8 cellular contexts compared by ENCODE assay signal in genomic region chr11:67468056-67468455, GRCh38. TPM values are rescaled to one million over a fixed set of nuclear protein-coding genes. Genes with fewer than 3 reads are reported as not detected.
DNase-seq lines count a peak whose midpoint lies in the region; ATAC-seq and TF ChIP-seq lines count a peak whose summit lies in the region.

No MANE protein-coding gene starts in this region.

- H3K9me3 Mint-ChIP-seq in activated CD8-positive, alpha-beta memory T cell treated with anti-CD3 and anti-CD28 coated beads, Interleukin-2, amount 10 ng/mL, durations not matched to agents 7 days and 5 days (ENCODE audit: low read depth), result no peaks in the 10 kb centered on the region

- no peak for DNase-seq in activated CD8-positive, alpha-beta memory T cell treated with anti-CD3 and anti-CD28 coated beads, Interleukin-2, amount 10 ng/mL, durations not matched to agents 7 days and 5 days
- no peak for DNase-seq in activated CD8-positive, alpha-beta memory T cell treated with anti-CD3 and anti-CD28 coated beads for 24 hours
- no peak for DNase-seq in fibroblast of pulmonary artery (ENCODE audit: low read depth)
- DNase-seq in posterior cingulate gyrus, result peak in 8 of 10 donors; percentile 41 to 91 (median 62)
- no peak for DNase-seq in amniotic stem cell (lab: John Stamatoyannopoulos, UW)

- CTCF ChIA-PET in activated CD8-positive, alpha-beta memory T cell treated with anti-CD3 and anti-CD28 coated beads, Interleukin-2, amount 10 ng/mL, durations not matched to agents 7 days and 5 days (lab: Charles Lee), result interaction anchor here (0.9 to 3.3 kb wide), 15 partner anchors 10 to 111 kb away, joined by 3 to 21 read pairs (median 6); partner anchors contain the start of genes AIP, CDK2AP2, CORO1B and PPP1CA

- ATAC-seq in activated CD8-positive, alpha-beta memory T cell treated with anti-CD3 and anti-CD28 coated beads, Interleukin-2, amount 10 ng/mL, durations not matched to agents 7 days and 5 days, result no peak
- ATAC-seq in GM18505 (IDR thresholded peaks at IDR 0.05; ENCODE audit: unreplicated experiment) (no peak), GM21576 (IDR thresholded peaks at IDR 0.05; ENCODE audit: unreplicated experiment) (no peak)

- peak overlapping the region; percentile 79 for H3K27ac Mint-ChIP-seq in activated CD8-positive, alpha-beta memory T cell treated with anti-CD3 and anti-CD28 coated beads, Interleukin-2, amount 10 ng/mL, durations not matched to agents 7 days and 5 days

- no peak for TF ChIP-seq CTCF in WI38 (IDR thresholded peaks at IDR 0.05; ENCODE audit: low read depth, low read length)
- TF ChIP-seq CTCF in fibroblast of pulmonary artery (IDR thresholded peaks at IDR 0.05; ENCODE audit: low read length, missing control alignments), result no peak

- intact Hi-C loops in posterior cingulate gyrus (cut with DNase I), result loop anchor here (1.0 to 2.0 kb wide), 2 partner anchors 15 to 37 kb away; partner anchors contain the start of genes AIP and PITPNM1

- TF ChIP-seq POLR2A in GM18505 (IDR thresholded peaks at IDR 0.05; ENCODE audit: borderline replicate concordance, extremely low read depth, insufficient read depth, insufficient read length), result no peak

- H3K4me3 ChIP-seq in WI38 (ENCODE audit: low read depth, low read length) (peak overlapping the region; percentile 81), fibroblast of pulmonary artery (replicated peaks; ENCODE audit: low read depth, low read length) (peak overlapping the region; percentile 74)

- H3K27me3 Mint-ChIP-seq in activated CD8-positive, alpha-beta memory T cell treated with anti-CD3 and anti-CD28 coated beads, Interleukin-2, amount 10 ng/mL, durations not matched to agents 7 days and 5 days, result no peaks in the 10 kb centered on the region

- H3K4me3 Mint-ChIP-seq in activated CD8-positive, alpha-beta memory T cell treated with anti-CD3 and anti-CD28 coated beads, Interleukin-2, amount 10 ng/mL, durations not matched to agents 7 days and 5 days, result peak overlapping the region; percentile 83

- peaks cover 31% of the 10 kb centered on the region for H3K4me1 Mint-ChIP-seq in activated CD8-positive, alpha-beta memory T cell treated with anti-CD3 and anti-CD28 coated beads, Interleukin-2, amount 10 ng/mL, durations not matched to agents 7 days and 5 days

- peaks cover 1% of the 10 kb centered on the region for H3K36me3 Mint-ChIP-seq in activated CD8-positive, alpha-beta memory T cell treated with anti-CD3 and anti-CD28 coated beads, Interleukin-2, amount 10 ng/mL, durations not matched to agents 7 days and 5 days

RNA-seq across cellular contexts. Expression of gene TMEM134, which starts 1.0 kb away (rescaled TPM):
- 10 to 100 TPM; 32.8 to 41.9 TPM for total RNA-seq in activated CD8-positive, alpha-beta memory T cell treated with anti-CD3 and anti-CD28 coated beads, Interleukin-2, amount 10 ng/mL, durations not matched to agents 7 days and 5 days

RNA-seq across cellular contexts. Expression of gene CABP4, which starts 12.9 kb away (rescaled TPM):
- 1 to 10 TPM in 1 of 2 experiments, under 1 TPM in 1; 0.96 to 3.4 TPM for total RNA-seq in activated CD8-positive, alpha-beta memory T cell treated with anti-CD3 and anti-CD28 coated beads, Interleukin-2, amount 10 ng/mL, durations not matched to agents 7 days and 5 days

RNA-seq across cellular contexts. Expression of gene AIP, which starts 14.8 kb away (rescaled TPM):
- 100 to 1,000 TPM; 168 to 178 TPM for total RNA-seq in activated CD8-positive, alpha-beta memory T cell treated with anti-CD3 and anti-CD28 coated beads, Interleukin-2, amount 10 ng/mL, durations not matched to agents 7 days and 5 days

RNA-seq across cellular contexts. Expression of gene GPR152, which starts 15.5 kb away (rescaled TPM):
- total RNA-seq in activated CD8-positive, alpha-beta memory T cell treated with anti-CD3 and anti-CD28 coated beads, Interleukin-2, amount 10 ng/mL, durations not matched to agents 7 days and 5 days, result not detected

RNA-seq across cellular contexts. Expression of gene CORO1B, which starts 24.8 kb away (rescaled TPM):
- 10 to 100 TPM; 61.0 to 62.6 TPM for total RNA-seq in activated CD8-positive, alpha-beta memory T cell treated with anti-CD3 and anti-CD28 coated beads, Interleukin-2, amount 10 ng/mL, durations not matched to agents 7 days and 5 days

Comparison
In these comparisons a context has a peak if more than half of its experiments do, and no peak if none do; other contexts are left out.
1. DNase-seq: peak in posterior cingulate gyrus (8 of 10); none in activated CD8-positive, alpha-beta memory T cell treated with anti-CD3 and anti-CD28 coated beads, Interleukin-2, amount 10 ng/mL, durations not matched to agents 7 days and 5 days (single experiment), activated CD8-positive, alpha-beta memory T cell treated with anti-CD3 and anti-CD28 coated beads for 24 hours (single experiment), fibroblast of pulmonary artery (single experiment) and amniotic stem cell (single experiment).